In genomic region chr6:124722479-124722878, GRCh38 we compare ENCODE assay signal across 1 cellular context.
TF ChIP-seq lines count a peak whose summit lies in the region.

No MANE protein-coding gene starts in this region.

TF ChIP-seq in H1, 55 proteins besides CTCF, POLR2A, EP300 and RAD21 (continued from another document):
- TF ChIP-seq E2F6 (IDR thresholded peaks at IDR 0.05) (no peak), MAX (IDR thresholded peaks at IDR 0.05) (no peak), JUND (IDR thresholded peaks at IDR 0.05; ENCODE audit: low read length) (no peak), FOSL1 (IDR thresholded peaks at IDR 0.05; ENCODE audit: insufficient read depth, low read depth, low read length) (no peak), HDAC6 (IDR thresholded peaks at IDR 0.05; ENCODE audit: low read depth, low read length) (no peak), HDAC2 (IDR thresholded peaks at IDR 0.05; ENCODE audit: borderline replicate concordance in 1 of 2, low read depth in 2 of 2, low read length in 2 of 2) (no peak)
TF ChIP-seq in H1: peak in this region for 0.
